In genomic region chr20:32536861-32537656, GRCh38 we compare ENCODE assay signal across 8 cellular contexts. TPM values are rescaled to one million over a fixed set of nuclear protein-coding genes. Genes with fewer than 3 reads are reported as not detected.
DNase-seq lines count a peak whose midpoint lies in the region; ATAC-seq, FAIRE-seq and TF ChIP-seq lines count a peak whose summit lies in the region.

No MANE protein-coding gene starts in this region.

- peak overlapping the region; percentile 68 for H3K4me3 ChIP-seq in GM12878

- RAD21 ChIA-PET in GM12878 (lab: Charles Lee; ENCODE audit: unreplicated experiment): interaction anchor here (0.8 to 8.3 kb wide), 5 partner anchors 13 to 241 kb away, joined by 3 to 85 read pairs (median 3); partner anchors contain the start of gene NOL4L

- CTCF ChIA-PET in GM12878 (lab: Yijun Ruan, JAX): interaction anchor here (0.8 to 8.6 kb wide), 5 partner anchors 12 to 115 kb away, joined by 3 to 81 read pairs (median 3); no protein-coding TSS in a partner anchor

- BruUV-seq in GM12878 (replicated peaks; lab: Mats Ljungman, UMichigan): no TSS peak

- POLR2A ChIA-PET in GM12878 (lab: Charles Lee): interaction anchor here (0.7 to 2.7 kb wide), 3 partner anchors 11 to 260 kb away, joined by 3 to 27 read pairs (median 4); no protein-coding TSS in a partner anchor

- peak; percentile 45; the same call in 1 of the 2 replicates for TF ChIP-seq POLR2A in GM12878 (IDR thresholded peaks at IDR 0.05; ENCODE audit: low read depth, low read length)

- no peak overlapping the region; the same call in 1 of the 2 replicates for H3K27ac ChIP-seq in GM12878 (ENCODE audit: control insufficient read depth, insufficient read depth)

- DNase-seq in LoVo (ENCODE audit: low spot score) (peak; percentile 42), T-helper 1 cell (peak; percentile 57 to 81 (median 58)), GM12878 (ENCODE audit: low read depth, low spot score) (no peak), left kidney (ENCODE audit: low read depth, low spot score) (peak; percentile 68), middle frontal gyrus (ENCODE audit: extremely low spot score, low spot score) (no peak), H4 (ENCODE audit: low spot score) (no peak)
- DNase-seq in stimulated activated naive CD4-positive, alpha-beta T cell treated with Interleukin-2 at 50 U/mL for 16 hours (lab: John Stamatoyannopoulos, UW): peak; percentile 59

- TF ChIP-seq RAD21 in GM12878 (IDR thresholded peaks at IDR 0.05; ENCODE audit: insufficient read depth, low read depth, low read length): no peak

- peaks cover 46% of the 10 kb centered on the region for H3K4me1 ChIP-seq in GM12878 (ENCODE audit: control insufficient read depth, insufficient read depth, low read length)

- ATAC-seq in GM19372 (IDR thresholded peaks at IDR 0.05; ENCODE audit: low read depth, unreplicated experiment): peak; percentile 28
- ATAC-seq in GM12878: peak; percentile 26

- in situ Hi-C loops in GM12878 (cut with MboI): no loop called here

- peak overlapping the region; percentile 39 for H3K9ac ChIP-seq in GM12878 (ENCODE audit: control insufficient read depth, insufficient read depth, low read length)

- H3K27me3 ChIP-seq in GM12878 (replicated peaks in 1 of 2; ENCODE audit: control insufficient read depth in 2 of 2, insufficient read depth in 2 of 2, low read length in 1 of 2): no peaks in the 10 kb centered on the region

- peak overlapping the region; percentile 45 for H2AFZ ChIP-seq in GM12878 (ENCODE audit: control insufficient read depth, low read depth, low read length)

- no peaks in the 10 kb centered on the region for H4K20me1 ChIP-seq in GM12878 (ENCODE audit: control insufficient read depth, insufficient read depth)

- TF ChIP-seq EP300 in GM12878 (IDR thresholded peaks at IDR 0.05; ENCODE audit: borderline replicate concordance in 1 of 2, control insufficient read depth in 1 of 2, low read depth in 2 of 2, low read length in 2 of 2): no peak

- 5% methylated on average over 26 of the region's 61 CpGs for WGBS in GM12878 (ENCODE audit: insufficient coverage, insufficient replicate concordance, low lambda C conversion rate, missing lambda C conversion rate)

- TF ChIP-seq CTCF in GM12878 (IDR thresholded peaks at IDR 0.05 in 2 of 3, conservative IDR thresholded peaks at IDR 0.05 in 1 of 3; ENCODE audit: control insufficient read depth in 2 of 3, extremely low read depth in 1 of 3, insufficient read depth in 1 of 3, low read depth in 3 of 3, low read length in 3 of 3): no peak

- SMC1A ChIA-PET in GM12878 (lab: Charles Lee; ENCODE audit: uncharacterized antibody, unreplicated experiment): interaction anchor here (1.3 to 11.5 kb wide), 5 partner anchors 11 to 91 kb away, joined by 3 to 107 read pairs (median 6); no protein-coding TSS in a partner anchor

- intact Hi-C loops in GM12878 (cut with micrococcal nuclease; ENCODE audit: unreplicated experiment): loop anchor here (2.0 kb wide), 1 partner anchor 48 kb away; the partner anchor contains the start of gene NOL4L

- FAIRE-seq in GM12878 (lab: Jason Lieb, UNC): no peak

- H3K36me3 ChIP-seq in GM12878 (ENCODE audit: control insufficient read depth in 2 of 2, insufficient read depth in 2 of 2, low read length in 1 of 2): no peaks in the 10 kb centered on the region

- H3K9me3 ChIP-seq in GM12878 (replicated peaks; ENCODE audit: control insufficient read depth, insufficient read depth, low read length): no peaks in the 10 kb centered on the region

- H3K79me2 ChIP-seq in GM12878 (ENCODE audit: control insufficient read depth, insufficient read depth, low read length): no peaks in the 10 kb centered on the region; the same call in 1 of the 2 replicates

- peak overlapping the region; percentile 89 for H3K4me2 ChIP-seq in GM12878 (ENCODE audit: control insufficient read depth, insufficient read depth)

TF ChIP-seq in GM12878, 131 proteins besides CTCF, POLR2A, EP300 and RAD21:
- TF ChIP-seq TCF12 (IDR thresholded peaks at IDR 0.05; ENCODE audit: low read depth, low read length): 0 out of 2 replicates have a peak, but pooled peaks have one; percentile 15
- TF ChIP-seq NR2C2 (IDR thresholded peaks at IDR 0.05; ENCODE audit: borderline replicate concordance, control insufficient read depth, insufficient read length, low read depth): no peak
- TF ChIP-seq SIN3A (IDR thresholded peaks at IDR 0.05; ENCODE audit: low read depth, low read length): 0 out of 2 replicates have a peak, but pooled peaks have one; percentile 1
- TF ChIP-seq ZNF217 (IDR thresholded peaks at IDR 0.05): peak; percentile 56; the same call in 1 of the 2 replicates
- TF ChIP-seq NR2F1 (conservative IDR thresholded peaks at IDR 0.05): peak; percentile 60
- TF ChIP-seq FOXK2 (IDR thresholded peaks at IDR 0.05): 0 out of 2 replicates have a peak, but pooled peaks have one; percentile 32
- TF ChIP-seq MTA3 (IDR thresholded peaks at IDR 0.05; ENCODE audit: borderline replicate concordance, low read length): no peak
- 0 out of 2 replicates have a peak, but pooled peaks have one; percentile 18 for TF ChIP-seq IKZF1 (conservative IDR thresholded peaks at IDR 0.05)
- no peak for TF ChIP-seq SMARCA5 (IDR thresholded peaks at IDR 0.05)
- TF ChIP-seq NBN (IDR thresholded peaks at IDR 0.05): peak; percentile 32; the same call in 1 of the 2 replicates
- TF ChIP-seq GATAD2B (conservative IDR thresholded peaks at IDR 0.05; ENCODE audit: low read depth): peak; percentile 49; the same call in 1 of the 2 replicates
- peak; percentile 98 for TF ChIP-seq DPF2 (IDR thresholded peaks at IDR 0.05)
- TF ChIP-seq BHLHE40 (IDR thresholded peaks at IDR 0.05; ENCODE audit: borderline replicate concordance in 1 of 2, low read depth in 2 of 2, low read length in 1 of 2): peak in 1 of 2 experiments; percentile 25; a peak in 1 of 4 replicates
- TF ChIP-seq MXI1 (IDR thresholded peaks at IDR 0.05; ENCODE audit: low read depth, low read length): no peak
- TF ChIP-seq TBL1XR1 (IDR thresholded peaks at IDR 0.05; ENCODE audit: low read depth, low read length): no peak

RNA-seq across cellular contexts. Expression of gene NOL4L, which starts 48.1 kb away (rescaled TPM):
- total RNA-seq in GM12878 (2013; cell fraction: nucleolus; rRNA removed): 72.6 and 77.1 TPM in 2 replicates
- 8.1 and 9.5 TPM in 2 replicates for total RNA-seq in GM12878 (2014; rRNA removed)
- 6.2 and 6.5 TPM in 2 replicates for total RNA-seq in GM12878 (2014; rRNA removed; fragmentation: Illumina TruSeq; extraction: Trizol)
- 24.0 and 30.0 TPM in 2 replicates for total RNA-seq in GM12878 (2021)
- polyA plus RNA-seq in GM12878 (2011; ENCODE audit: low read depth): 3.1 TPM
- polyA plus RNA-seq in GM12878 (2011; rRNA removed): 5.9 and 8.0 TPM in 2 replicates
- 6.0 and 6.7 TPM in 2 replicates for polyA plus RNA-seq in GM12878 (2011; cell fraction: cytosol; rRNA removed)
- 36.6 and 37.1 TPM in 2 replicates for polyA plus RNA-seq in GM12878 (2011; cell fraction: nucleus; rRNA removed)
- polyA plus RNA-seq in GM12878 (2012): 6.1 and 6.9 TPM in 2 replicates
- 4.0 and 7.9 TPM in 2 replicates for polyA plus RNA-seq in GM12878 (2014; fragmentation: Illumina TruSeq; extraction: Trizol)
- 1 to 10 TPM; 2.3 to 3.9 TPM for polyA plus RNA-seq in GM12878 (2014; fragmentation: Nextera tagmentation; extraction: Ambion mirVana)
- 9.5 and 10.8 TPM in 2 replicates for polyA plus RNA-seq in GM12878 (2014; rRNA removed)
- 1 to 10 TPM; 7.9 to 8.2 TPM for polyA plus RNA-seq in GM12878 (2016; fragmentation: Nextera tagmentation; extraction: Ambion mirVana)
- 6.5 and 10.4 TPM in 2 replicates for polyA minus RNA-seq in GM12878 (2011; rRNA and poly(A)+ RNA removed)
- 4.8 and 9.5 TPM in 2 replicates for polyA minus RNA-seq in GM12878 (2011; cell fraction: cytosol; rRNA and poly(A)+ RNA removed)
- 6.6 and 14.4 TPM in 2 replicates for polyA minus RNA-seq in GM12878 (2011; cell fraction: nucleus; rRNA and poly(A)+ RNA removed)
- total RNA-seq in H4 (2014; rRNA removed; shearing (Covaris generic)): 10.6 and 13.0 TPM in 2 replicates

Comparison
In these comparisons a context has a peak if more than half of its experiments do, and no peak if none do; other contexts are left out.
1. DNase-seq: peak in LoVo (single experiment), T-helper 1 cell (5 of 5), left kidney (single experiment) and stimulated activated naive CD4-positive, alpha-beta T cell treated with Interleukin-2 at 50 U/mL for 16 hours (single experiment); none in GM12878 (single experiment), middle frontal gyrus (single experiment) and H4 (single experiment).